1 cellular context compared by ENCODE assay signal in the genomic region with DNA sequence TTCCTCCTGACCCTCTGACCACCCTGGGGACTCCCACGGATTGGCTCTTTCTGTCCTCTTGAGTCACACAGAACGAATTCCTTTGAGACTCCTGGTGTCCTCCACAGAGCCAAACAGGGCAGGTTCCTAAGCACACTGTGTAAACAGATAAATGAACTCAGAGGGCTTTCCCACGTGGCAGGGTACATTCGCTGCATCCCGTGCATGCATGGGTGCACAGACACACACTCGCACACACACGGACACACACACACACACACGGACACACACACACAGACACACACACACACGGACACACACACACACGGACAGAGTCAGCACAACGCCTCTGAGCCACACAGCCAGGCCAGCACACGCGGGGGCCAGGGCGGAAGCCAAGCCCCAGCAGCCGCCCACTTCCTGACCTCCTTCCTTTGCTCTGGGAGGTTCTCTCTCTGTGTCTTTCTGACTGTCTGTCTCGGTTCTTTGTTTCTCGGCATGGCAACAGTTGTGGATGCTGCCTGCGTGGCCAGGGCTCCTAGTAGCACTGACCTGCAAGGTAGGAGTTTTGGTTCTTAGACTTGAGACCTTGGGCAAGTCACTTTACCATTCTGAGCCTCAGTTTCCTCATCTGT.
TF ChIP-seq lines count a peak whose summit lies in the region.

No MANE protein-coding gene starts in this region.

TF ChIP-seq in GM12878, 131 proteins besides CTCF, POLR2A, EP300 and RAD21 (continued from another document and continues in another):
- TF ChIP-seq, protein P1, sequence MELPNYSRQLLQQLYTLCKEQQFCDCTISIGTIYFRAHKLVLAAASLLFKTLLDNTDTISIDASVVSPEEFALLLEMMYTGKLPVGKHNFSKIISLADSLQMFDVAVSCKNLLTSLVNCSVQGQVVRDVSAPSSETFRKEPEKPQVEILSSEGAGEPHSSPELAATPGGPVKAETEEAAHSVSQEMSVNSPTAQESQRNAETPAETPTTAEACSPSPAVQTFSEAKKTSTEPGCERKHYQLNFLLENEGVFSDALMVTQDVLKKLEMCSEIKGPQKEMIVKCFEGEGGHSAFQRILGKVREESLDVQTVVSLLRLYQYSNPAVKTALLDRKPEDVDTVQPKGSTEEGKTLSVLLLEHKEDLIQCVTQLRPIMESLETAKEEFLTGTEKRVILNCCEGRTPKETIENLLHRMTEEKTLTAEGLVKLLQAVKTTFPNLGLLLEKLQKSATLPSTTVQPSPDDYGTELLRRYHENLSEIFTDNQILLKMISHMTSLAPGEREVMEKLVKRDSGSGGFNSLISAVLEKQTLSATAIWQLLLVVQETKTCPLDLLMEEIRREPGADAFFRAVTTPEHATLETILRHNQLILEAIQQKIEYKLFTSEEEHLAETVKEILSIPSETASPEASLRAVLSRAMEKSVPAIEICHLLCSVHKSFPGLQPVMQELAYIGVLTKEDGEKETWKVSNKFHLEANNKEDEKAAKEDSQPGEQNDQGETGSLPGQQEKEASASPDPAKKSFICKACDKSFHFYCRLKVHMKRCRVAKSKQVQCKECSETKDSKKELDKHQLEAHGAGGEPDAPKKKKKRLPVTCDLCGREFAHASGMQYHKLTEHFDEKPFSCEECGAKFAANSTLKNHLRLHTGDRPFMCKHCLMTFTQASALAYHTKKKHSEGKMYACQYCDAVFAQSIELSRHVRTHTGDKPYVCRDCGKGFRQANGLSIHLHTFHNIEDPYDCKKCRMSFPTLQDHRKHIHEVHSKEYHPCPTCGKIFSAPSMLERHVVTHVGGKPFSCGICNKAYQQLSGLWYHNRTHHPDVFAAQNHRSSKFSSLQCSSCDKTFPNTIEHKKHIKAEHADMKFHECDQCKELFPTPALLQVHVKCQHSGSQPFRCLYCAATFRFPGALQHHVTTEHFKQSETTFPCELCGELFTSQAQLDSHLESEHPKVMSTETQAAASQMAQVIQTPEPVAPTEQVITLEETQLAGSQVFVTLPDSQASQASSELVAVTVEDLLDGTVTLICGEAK (IDR thresholded peaks at IDR 0.05; ENCODE audit: borderline replicate concordance), result peak; percentile 70; the same call in 1 of the 2 replicates
- TF ChIP-seq SIN3A (IDR thresholded peaks at IDR 0.05; ENCODE audit: low read depth, low read length) (peak; percentile 68), ATF7 (IDR thresholded peaks at IDR 0.05; ENCODE audit: low read depth) (0 out of 2 replicates have a peak, but pooled peaks have one; percentile 43), PAX8 (IDR thresholded peaks at IDR 0.05) (no peak), MEF2A (IDR thresholded peaks at IDR 0.05; ENCODE audit: insufficient read depth, low read depth, low read length) (no peak), MYC (IDR thresholded peaks at IDR 0.05; ENCODE audit: insufficient read depth, insufficient read length, insufficient replicate concordance, low read length, severe bottlenecking) (peak; percentile 98), NR2F1 (conservative IDR thresholded peaks at IDR 0.05) (peak; percentile 23; the same call in 1 of the 2 replicates), CBFB (IDR thresholded peaks at IDR 0.05; ENCODE audit: low read depth) (peak; percentile 64; the same call in 1 of the 2 replicates), RELB (IDR thresholded peaks at IDR 0.05; ENCODE audit: low read depth) (0 out of 2 replicates have a peak, but pooled peaks have one; percentile 23), NFXL1 (IDR thresholded peaks at IDR 0.05; ENCODE audit: borderline replicate concordance) (no peak), PKNOX1 (IDR thresholded peaks at IDR 0.05) (peak; percentile 69), MYB (IDR thresholded peaks at IDR 0.05; ENCODE audit: borderline replicate concordance, low read depth, low read length) (no peak), ETV6 (conservative IDR thresholded peaks at IDR 0.05 in 1 of 2, IDR thresholded peaks at IDR 0.05 in 1 of 2; ENCODE audit: borderline replicate concordance in 1 of 2, low read depth in 1 of 2) (peak in 1 of 2 experiments; percentile 92; a peak in 2 of 4 replicates), DPF2 (IDR thresholded peaks at IDR 0.05) (0 out of 2 replicates have a peak, but pooled peaks have one; percentile 23), IRF4 (IDR thresholded peaks at IDR 0.05; ENCODE audit: low read depth, low read length) (peak; percentile 67; the same call in 1 of the 2 replicates), TAF1 (IDR thresholded peaks at IDR 0.05; ENCODE audit: borderline replicate concordance, low read depth, low read length) (peak; percentile 80; the same call in 1 of the 2 replicates), REST (IDR thresholded peaks at IDR 0.05; ENCODE audit: low read depth, low read length) (no peak), PAX5 (IDR thresholded peaks at IDR 0.05; ENCODE audit: borderline replicate concordance, low read depth, low read length) (peak; percentile 98), ZBED1 (IDR thresholded peaks at IDR 0.05; ENCODE audit: borderline replicate concordance) (peak; percentile 36; the same call in 1 of the 2 replicates), SPI1 (IDR thresholded peaks at IDR 0.05; ENCODE audit: borderline replicate concordance, insufficient read depth, low read depth, low read length) (peak; percentile 51; the same call in 1 of the 2 replicates), SMC3 (IDR thresholded peaks at IDR 0.05; ENCODE audit: borderline replicate concordance, low read length) (no peak), BACH1 (IDR thresholded peaks at IDR 0.05; ENCODE audit: borderline replicate concordance) (0 out of 2 replicates have a peak, but pooled peaks have one; percentile 32), EED (IDR thresholded peaks at IDR 0.05; ENCODE audit: low read depth) (peak; percentile 65; the same call in 1 of the 2 replicates), LARP7 (IDR thresholded peaks at IDR 0.05) (no peak), MXI1 (IDR thresholded peaks at IDR 0.05; ENCODE audit: low read depth, low read length) (0 out of 2 replicates have a peak, but pooled peaks have one; percentile 37), SMARCA5 (IDR thresholded peaks at IDR 0.05) (no peak; the same call in 1 of the 2 replicates), MAX (IDR thresholded peaks at IDR 0.05; ENCODE audit: low read depth, low read length) (peak; percentile 84), POLR2AphosphoS5 (IDR thresholded peaks at IDR 0.05; ENCODE audit: low read length) (peak; percentile 82), SP1 (IDR thresholded peaks at IDR 0.05; ENCODE audit: low read depth, low read length) (peak; percentile 57), TARDBP (IDR thresholded peaks at IDR 0.05; ENCODE audit: borderline replicate concordance) (0 out of 2 replicates have a peak, but pooled peaks have one; percentile 81), CREB1 (IDR thresholded peaks at IDR 0.05; ENCODE audit: low read depth) (0 out of 2 replicates have a peak, but pooled peaks have one; percentile 18), IKZF2 (IDR thresholded peaks at IDR 0.05) (peak; percentile 49 to 72; a peak in 2 of 4 replicates), ZNF274 (IDR thresholded peaks at IDR 0.05; ENCODE audit: insufficient read depth, insufficient read length) (no peak), HDAC6 (IDR thresholded peaks at IDR 0.05; ENCODE audit: unreplicated experiment) (no peak), BHLHE40 (IDR thresholded peaks at IDR 0.05; ENCODE audit: borderline replicate concordance in 1 of 2, low read depth in 2 of 2, low read length in 1 of 2) (peak; percentile 55 to 66), RELA (IDR thresholded peaks at IDR 0.05; ENCODE audit: borderline replicate concordance, partially characterized antibody) (no peak), RB1 (IDR thresholded peaks at IDR 0.05; ENCODE audit: borderline replicate concordance) (no peak), MEF2B (IDR thresholded peaks at IDR 0.05; ENCODE audit: partially characterized antibody, poor library complexity, severe bottlenecking) (peak; percentile 62), NBN (IDR thresholded peaks at IDR 0.05) (peak; percentile 70; the same call in 1 of the 2 replicates), CREM (IDR thresholded peaks at IDR 0.05; ENCODE audit: low read depth) (peak; percentile 59; the same call in 1 of the 2 replicates), ZNF217 (IDR thresholded peaks at IDR 0.05) (no peak), POU2F2 (IDR thresholded peaks at IDR 0.05; ENCODE audit: borderline replicate concordance, low read depth, low read length) (peak; percentile 74; the same call in 2 of the 3 replicates)
- TF ChIP-seq, protein P2, sequence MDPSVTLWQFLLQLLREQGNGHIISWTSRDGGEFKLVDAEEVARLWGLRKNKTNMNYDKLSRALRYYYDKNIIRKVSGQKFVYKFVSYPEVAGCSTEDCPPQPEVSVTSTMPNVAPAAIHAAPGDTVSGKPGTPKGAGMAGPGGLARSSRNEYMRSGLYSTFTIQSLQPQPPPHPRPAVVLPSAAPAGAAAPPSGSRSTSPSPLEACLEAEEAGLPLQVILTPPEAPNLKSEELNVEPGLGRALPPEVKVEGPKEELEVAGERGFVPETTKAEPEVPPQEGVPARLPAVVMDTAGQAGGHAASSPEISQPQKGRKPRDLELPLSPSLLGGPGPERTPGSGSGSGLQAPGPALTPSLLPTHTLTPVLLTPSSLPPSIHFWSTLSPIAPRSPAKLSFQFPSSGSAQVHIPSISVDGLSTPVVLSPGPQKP (IDR thresholded peaks at IDR 0.05; ENCODE audit: low read depth, low read length), result peak; percentile 24; the same call in 1 of the 2 replicates
- TF ChIP-seq, protein P3, sequence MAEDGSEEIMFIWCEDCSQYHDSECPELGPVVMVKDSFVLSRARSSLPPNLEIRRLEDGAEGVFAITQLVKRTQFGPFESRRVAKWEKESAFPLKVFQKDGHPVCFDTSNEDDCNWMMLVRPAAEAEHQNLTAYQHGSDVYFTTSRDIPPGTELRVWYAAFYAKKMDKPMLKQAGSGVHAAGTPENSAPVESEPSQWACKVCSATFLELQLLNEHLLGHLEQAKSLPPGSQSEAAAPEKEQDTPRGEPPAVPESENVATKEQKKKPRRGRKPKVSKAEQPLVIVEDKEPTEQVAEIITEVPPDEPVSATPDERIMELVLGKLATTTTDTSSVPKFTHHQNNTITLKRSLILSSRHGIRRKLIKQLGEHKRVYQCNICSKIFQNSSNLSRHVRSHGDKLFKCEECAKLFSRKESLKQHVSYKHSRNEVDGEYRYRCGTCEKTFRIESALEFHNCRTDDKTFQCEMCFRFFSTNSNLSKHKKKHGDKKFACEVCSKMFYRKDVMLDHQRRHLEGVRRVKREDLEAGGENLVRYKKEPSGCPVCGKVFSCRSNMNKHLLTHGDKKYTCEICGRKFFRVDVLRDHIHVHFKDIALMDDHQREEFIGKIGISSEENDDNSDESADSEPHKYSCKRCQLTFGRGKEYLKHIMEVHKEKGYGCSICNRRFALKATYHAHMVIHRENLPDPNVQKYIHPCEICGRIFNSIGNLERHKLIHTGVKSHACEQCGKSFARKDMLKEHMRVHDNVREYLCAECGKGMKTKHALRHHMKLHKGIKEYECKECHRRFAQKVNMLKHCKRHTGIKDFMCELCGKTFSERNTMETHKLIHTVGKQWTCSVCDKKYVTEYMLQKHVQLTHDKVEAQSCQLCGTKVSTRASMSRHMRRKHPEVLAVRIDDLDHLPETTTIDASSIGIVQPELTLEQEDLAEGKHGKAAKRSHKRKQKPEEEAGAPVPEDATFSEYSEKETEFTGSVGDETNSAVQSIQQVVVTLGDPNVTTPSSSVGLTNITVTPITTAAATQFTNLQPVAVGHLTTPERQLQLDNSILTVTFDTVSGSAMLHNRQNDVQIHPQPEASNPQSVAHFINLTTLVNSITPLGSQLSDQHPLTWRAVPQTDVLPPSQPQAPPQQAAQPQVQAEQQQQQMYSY (CRISPR knock-in tag; IDR thresholded peaks at IDR 0.05), result no peak
- TF ChIP-seq, protein P4, sequence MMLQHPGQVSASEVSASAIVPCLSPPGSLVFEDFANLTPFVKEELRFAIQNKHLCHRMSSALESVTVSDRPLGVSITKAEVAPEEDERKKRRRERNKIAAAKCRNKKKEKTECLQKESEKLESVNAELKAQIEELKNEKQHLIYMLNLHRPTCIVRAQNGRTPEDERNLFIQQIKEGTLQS (IDR thresholded peaks at IDR 0.05; ENCODE audit: borderline replicate concordance, extremely low read depth, low read depth, low read length), result no peak
